Comparison of ENCODE assay signal across 9 cellular contexts in the genomic region with DNA sequence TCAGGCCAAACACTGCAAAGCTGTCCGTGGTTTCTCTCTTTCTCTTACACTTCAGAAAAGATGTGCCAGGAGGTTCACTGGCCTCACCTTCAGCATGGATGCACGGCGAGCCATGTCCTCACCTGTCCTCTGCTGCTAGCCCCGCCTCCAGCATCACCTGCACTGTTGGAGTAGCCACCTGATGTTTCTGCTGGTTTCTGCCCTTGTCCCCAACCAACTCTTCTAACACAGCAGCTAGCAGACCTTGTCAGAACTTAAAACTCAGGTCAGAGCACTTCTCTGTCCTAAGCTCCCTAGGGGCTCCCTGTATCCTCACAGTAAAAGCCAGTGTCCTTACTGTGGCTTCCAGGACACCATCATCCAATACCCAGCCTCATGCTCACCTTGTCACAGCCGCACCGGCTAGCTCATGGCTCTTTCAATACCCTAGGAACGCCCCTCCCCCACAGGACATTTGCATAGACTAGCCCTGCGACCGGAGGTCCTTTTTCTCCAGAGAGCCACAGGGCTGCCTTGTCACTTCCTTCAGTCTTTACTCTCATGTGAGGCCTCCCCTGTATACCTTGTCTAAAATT. TPM values are rescaled to one million over a fixed set of nuclear protein-coding genes. Genes with fewer than 3 reads are reported as not detected.
DNase-seq lines count a peak whose midpoint lies in the region; ATAC-seq and TF ChIP-seq lines count a peak whose summit lies in the region.
"Had no signal": no experiment of that assay in that cellular context is flagged by ENCODE, and none has a peak within 500 bp of the region (broad histone marks: within the 10 kb centered on the region; RNA-seq: fewer than 3 reads in every experiment).

No MANE protein-coding gene starts in this region.

- ATAC-seq in GM18511 (IDR thresholded peaks at IDR 0.05; ENCODE audit: unreplicated experiment) (peak; percentile 80), GM21825 (IDR thresholded peaks at IDR 0.05; ENCODE audit: unreplicated experiment) (peak; percentile 60)

- H3K9me3 Mint-ChIP-seq in chondrocyte (ENCODE audit: low read depth) (no peaks in the 10 kb centered on the region), mesothelial cell of epicardium (no peaks in the 10 kb centered on the region)

- DNase-seq in MV-4-11 (lab: John Stamatoyannopoulos, UW) (peak; percentile 64), iPS DF 4.7 (ENCODE audit: extremely low read depth, low spot score) (peak; percentile 87), chondrocyte (ENCODE audit: low spot score) (no peak), LoVo (ENCODE audit: low spot score) (no peak), mesothelial cell of epicardium (ENCODE audit: low spot score in 2 of 2, unreplicated experiment in 2 of 2) (no peak)
- DNase-seq in activated CD8-positive, alpha-beta memory T cell treated with anti-CD3 and anti-CD28 coated beads, Interleukin-2, amount 50 U/mL, for 4 hours = no peak

- TF ChIP-seq CTCF in chondrocyte (IDR thresholded peaks at IDR 0.05) = no peak
- no peak for TF ChIP-seq CTCF in mesothelial cell of epicardium (IDR thresholded peaks at IDR 0.05; ENCODE audit: unreplicated experiment)

- H3K4me1 Mint-ChIP-seq in chondrocyte (ENCODE audit: low read depth) = no peaks in the 10 kb centered on the region
- no peaks in the 10 kb centered on the region for H3K4me1 Mint-ChIP-seq in mesothelial cell of epicardium

- no peaks in the 10 kb centered on the region for H3K36me3 Mint-ChIP-seq in chondrocyte (ENCODE audit: low read depth)
- H3K36me3 Mint-ChIP-seq in mesothelial cell of epicardium = no peaks in the 10 kb centered on the region

- H3K4me3 Mint-ChIP-seq in chondrocyte (ENCODE audit: unreplicated experiment) (no peak overlapping the region), mesothelial cell of epicardium (no peak overlapping the region)

- H3K27me3 Mint-ChIP-seq in chondrocyte (ENCODE audit: low read depth) = no peaks in the 10 kb centered on the region
- no peaks in the 10 kb centered on the region for H3K27me3 Mint-ChIP-seq in mesothelial cell of epicardium (ENCODE audit: low read depth)

- H3K27ac Mint-ChIP-seq in chondrocyte (ENCODE audit: unreplicated experiment) = no peak overlapping the region
- no peak overlapping the region for H3K27ac Mint-ChIP-seq in mesothelial cell of epicardium

RNA-seq across cellular contexts. Expression of a gene that starts 15.2 kb away (rescaled TPM):
- total RNA-seq in chondrocyte (2.4 to 4.1 TPM (median 4.0 TPM) in 3 replicates), mesothelial cell of epicardium (4.9 to 5.6 TPM (median 4.9 TPM) in 3 replicates)
- total RNA-seq: bronchial epithelial cell had no signal

RNA-seq across cellular contexts. Expression of a gene that starts 52.3 kb away (rescaled TPM):
- total RNA-seq in chondrocyte (0.49 TPM in 1 of 3 replicates, not detected in the others), mesothelial cell of epicardium (not detected in 3 replicates)

Comparison
In these comparisons a context has a peak if more than half of its experiments do, and no peak if none do; other contexts are left out.
1. DNase-seq: peak in MV-4-11 (single experiment) and iPS DF 4.7 (single experiment); none in chondrocyte (single experiment), LoVo (single experiment), activated CD8-positive, alpha-beta memory T cell treated with anti-CD3 and anti-CD28 coated beads, Interleukin-2, amount 50 U/mL, for 4 hours (single experiment) and mesothelial cell of epicardium (0 of 2).